Comparison of ENCODE assay signal across 19 cellular contexts in genomic region chr6:152150196-152150595, GRCh38.
DNase-seq lines count a peak whose midpoint lies in the region; ATAC-seq and TF ChIP-seq lines count a peak whose summit lies in the region.
"Had no signal": no experiment of that assay in that cellular context is flagged by ENCODE, and none has a peak within 500 bp of the region (broad histone marks: within the 10 kb centered on the region; RNA-seq: fewer than 3 reads in every experiment).

No MANE protein-coding gene starts in this region.

- H3K36me3 ChIP-seq in SK-N-SH (replicated peaks in 1 of 2; ENCODE audit: control insufficient read depth in 1 of 2, insufficient read depth in 2 of 2, low read length in 1 of 2), result peaks cover 58 to 75% of the 10 kb centered on the region in 2 experiments
- peaks cover 100% of the 10 kb centered on the region for H3K36me3 ChIP-seq in CD4-positive, CD25-positive, alpha-beta regulatory T cell (ENCODE audit: control insufficient read depth, insufficient read depth, low read length)

- H3K27me3 Mint-ChIP-seq in CD4-positive, CD25-positive, alpha-beta regulatory T cell, result no peaks in the 10 kb centered on the region
- no peaks in the 10 kb centered on the region for H3K27me3 Mint-ChIP-seq in osteocyte (ENCODE audit: unreplicated experiment)

- no peak for ATAC-seq in SK-N-SH treated with all-trans-retinoic acid at 6 μM for 48 hours
- no peak for ATAC-seq in CD4-positive, CD25-positive, alpha-beta regulatory T cell (ENCODE audit: low read depth in 2 of 2)
- ATAC-seq in HG03354 (IDR thresholded peaks at IDR 0.05; ENCODE audit: poor library complexity, severe bottlenecking, unreplicated experiment), result no peak
- ATAC-seq in HG03378 (IDR thresholded peaks at IDR 0.05; ENCODE audit: unreplicated experiment), result no peak
- ATAC-seq: HepG2 had no signal

- no peaks in the 10 kb centered on the region for H3K27me3 ChIP-seq in SK-N-SH (ENCODE audit: insufficient read depth)
- H3K27me3 ChIP-seq in CD4-positive, CD25-positive, alpha-beta regulatory T cell (ENCODE audit: control insufficient read depth, insufficient read depth, low read length), result no peaks in the 10 kb centered on the region

- H3K9me3 Mint-ChIP-seq in CD4-positive, CD25-positive, alpha-beta regulatory T cell, result no peaks in the 10 kb centered on the region
- no peaks in the 10 kb centered on the region for H3K9me3 Mint-ChIP-seq in osteocyte (ENCODE audit: unreplicated experiment)
- H3K9me3 Mint-ChIP-seq: HFFc6 had no signal

- peaks cover 24% of the 10 kb centered on the region for H3F3A ChIP-seq in SK-N-SH (replicated peaks; ENCODE audit: insufficient read depth)

- H3K4me2 ChIP-seq in SK-N-SH, result no peak overlapping the region
- H3K4me2 ChIP-seq: KMS-11 had no signal

- TF ChIP-seq EP300 in SK-N-SH (IDR thresholded peaks at IDR 0.05; ENCODE audit: borderline replicate concordance in 1 of 2, low read depth in 1 of 2, low read length in 1 of 2), result no peak

- no peak for TF ChIP-seq RAD21 in SK-N-SH (IDR thresholded peaks at IDR 0.05; ENCODE audit: low read length)

- no peak for TF ChIP-seq CTCF in SK-N-SH (IDR thresholded peaks at IDR 0.05)
- no peak for TF ChIP-seq CTCF in choroid plexus epithelial cell (conservative IDR thresholded peaks at IDR 0.05; ENCODE audit: low read depth, low read length)
- no peak for TF ChIP-seq CTCF in osteocyte (IDR thresholded peaks at IDR 0.05)

- peaks cover 0 to 9% (median 4%) of the 10 kb centered on the region in 4 donors for H3K4me1 Mint-ChIP-seq in CD4-positive, CD25-positive, alpha-beta regulatory T cell
- peaks cover 32% of the 10 kb centered on the region for H3K4me1 Mint-ChIP-seq in osteocyte (ENCODE audit: unreplicated experiment)

- CTCF ChIA-PET in SK-N-SH (lab: Yijun Ruan, JAX), result interaction anchor here (1.2 to 1.5 kb wide), 2 partner anchors 26 to 29 kb away, joined by 3 to 6 read pairs; no protein-coding TSS in a partner anchor

- H3K4me3 ChIP-seq in SK-N-SH (ENCODE audit: low read depth in 2 of 2, low read length in 1 of 2) (no peak overlapping the region), choroid plexus epithelial cell (ENCODE audit: low read depth, low read length) (no peak overlapping the region)
- H3K4me3 ChIP-seq in CD4-positive, CD25-positive, alpha-beta regulatory T cell (ENCODE audit: low read depth, low read length), result no peak overlapping the region

- no peaks in the 10 kb centered on the region for H3K9me2 ChIP-seq in SK-N-SH

- DNase-seq in SK-N-SH, result no peak
- DNase-seq in CD4-positive, CD25-positive, alpha-beta regulatory T cell, result no peak
- peak; percentile 18 for DNase-seq in choroid plexus epithelial cell (ENCODE audit: low read depth)
- no peak for DNase-seq in osteocyte (ENCODE audit: extremely low spot score, unreplicated experiment)
- DNase-seq in DMS153 treated with DMSO at 0.1 percent for 48 hours (lab: John Stamatoyannopoulos, UW; ENCODE audit: unreplicated experiment), result no peak
- DNase-seq: DMS79, HFFc6, NCI-H1048, NCI-H1436 treated with DMSO at 0.1 percent for 48 hours, NCI-H2081, NCI-H226, NCI-H526, Right ventricle myocardium superior had no signal

- no peaks in the 10 kb centered on the region for H3K9me3 ChIP-seq in SK-N-SH
- H3K9me3 ChIP-seq in CD4-positive, CD25-positive, alpha-beta regulatory T cell (ENCODE audit: control insufficient read depth in 2 of 2, low read length in 2 of 2), result no peaks in the 10 kb centered on the region

- peaks cover 8% of the 10 kb centered on the region for H4K20me1 ChIP-seq in SK-N-SH (ENCODE audit: insufficient read depth)

- H3K36me3 Mint-ChIP-seq in CD4-positive, CD25-positive, alpha-beta regulatory T cell, result peaks cover 54% of the 10 kb centered on the region
- H3K36me3 Mint-ChIP-seq in osteocyte (ENCODE audit: unreplicated experiment), result peaks cover 41% of the 10 kb centered on the region

- H3K4me1 ChIP-seq in SK-N-SH (ENCODE audit: control insufficient read depth in 1 of 2, insufficient read depth in 2 of 2, low read depth in 1 of 2, low read length in 1 of 2), result peaks cover 0 to 11% of the 10 kb centered on the region in 2 experiments; a peak in 1 of 4 replicates
- no peaks in the 10 kb centered on the region for H3K4me1 ChIP-seq in CD4-positive, CD25-positive, alpha-beta regulatory T cell (ENCODE audit: control insufficient read depth, insufficient read depth, low read length, poor library complexity, severe bottlenecking)

- WGBS in SK-N-SH (ENCODE audit: low lambda C conversion rate), result 93% methylated on average over 3 of the region's 3 CpGs

- H3K27ac Mint-ChIP-seq in CD4-positive, CD25-positive, alpha-beta regulatory T cell, result peak overlapping the region; percentile 18 to 44 (median 26)
- H3K27ac Mint-ChIP-seq in osteocyte (ENCODE audit: unreplicated experiment), result peak overlapping the region; percentile 54
- H3K27ac Mint-ChIP-seq: HFFc6 had no signal

- H3K79me2 ChIP-seq in SK-N-SH (ENCODE audit: insufficient read depth), result no peaks in the 10 kb centered on the region

- H3K27ac ChIP-seq in SK-N-SH (ENCODE audit: low read depth in 2 of 2, low read length in 1 of 2), result no peak overlapping the region
- H3K27ac ChIP-seq in CD4-positive, CD25-positive, alpha-beta regulatory T cell (ENCODE audit: insufficient read depth, low read length, poor library complexity, severe bottlenecking), result no peak overlapping the region
- H3K27ac ChIP-seq: C4-2B, KMS-11 had no signal

- H2AFZ ChIP-seq in SK-N-SH (ENCODE audit: low read depth), result no peak overlapping the region

- POLR2A ChIA-PET in SK-N-SH (lab: Yijun Ruan, JAX), result no interaction called here

- H3K4me3 Mint-ChIP-seq in CD4-positive, CD25-positive, alpha-beta regulatory T cell, result no peak overlapping the region
- H3K4me3 Mint-ChIP-seq in osteocyte (ENCODE audit: unreplicated experiment), result no peak overlapping the region
- H3K4me3 Mint-ChIP-seq: HFFc6 had no signal

- no peak overlapping the region for H3K9ac ChIP-seq in SK-N-SH
- H3K9ac ChIP-seq: KMS-11 had no signal

TF ChIP-seq in SK-N-SH treated with all-trans-retinoic acid at 6 μM for 48 hours, 23 proteins besides CTCF, POLR2A, EP300 and RAD21:
- TF ChIP-seq ZFP30 (CRISPR knock-in tag; IDR thresholded peaks at IDR 0.05) (no peak), OSR1 (CRISPR knock-in tag; IDR thresholded peaks at IDR 0.05) (no peak), POU6F1 (CRISPR knock-in tag; IDR thresholded peaks at IDR 0.05; ENCODE audit: borderline replicate concordance, low read depth) (no peak), ISL1 (CRISPR knock-in tag; IDR thresholded peaks at IDR 0.05) (peak; percentile 27; the same call in 1 of the 2 replicates), TOX (CRISPR knock-in tag; IDR thresholded peaks at IDR 0.05; ENCODE audit: borderline replicate concordance) (no peak), GLIS3 (CRISPR knock-in tag; IDR thresholded peaks at IDR 0.05) (no peak), RARB (CRISPR knock-in tag; IDR thresholded peaks at IDR 0.05) (no peak), BACH2 (CRISPR knock-in tag; IDR thresholded peaks at IDR 0.05; ENCODE audit: borderline replicate concordance) (no peak)

TF ChIP-seq in SK-N-SH, 30 proteins besides CTCF, POLR2A, EP300 and RAD21:
- TF ChIP-seq PBX3 (IDR thresholded peaks at IDR 0.05) (no peak), GABPA (IDR thresholded peaks at IDR 0.05; ENCODE audit: low read depth) (no peak), RFX5 (IDR thresholded peaks at IDR 0.05; ENCODE audit: low read length) (no peak), POLR2AphosphoS5 (IDR thresholded peaks at IDR 0.05; ENCODE audit: low read depth, low read length) (no peak), NRF1 (IDR thresholded peaks at IDR 0.05; ENCODE audit: low read depth, low read length) (no peak)
